ENCODE assay signal across 9 cellular contexts in the genomic region with DNA sequence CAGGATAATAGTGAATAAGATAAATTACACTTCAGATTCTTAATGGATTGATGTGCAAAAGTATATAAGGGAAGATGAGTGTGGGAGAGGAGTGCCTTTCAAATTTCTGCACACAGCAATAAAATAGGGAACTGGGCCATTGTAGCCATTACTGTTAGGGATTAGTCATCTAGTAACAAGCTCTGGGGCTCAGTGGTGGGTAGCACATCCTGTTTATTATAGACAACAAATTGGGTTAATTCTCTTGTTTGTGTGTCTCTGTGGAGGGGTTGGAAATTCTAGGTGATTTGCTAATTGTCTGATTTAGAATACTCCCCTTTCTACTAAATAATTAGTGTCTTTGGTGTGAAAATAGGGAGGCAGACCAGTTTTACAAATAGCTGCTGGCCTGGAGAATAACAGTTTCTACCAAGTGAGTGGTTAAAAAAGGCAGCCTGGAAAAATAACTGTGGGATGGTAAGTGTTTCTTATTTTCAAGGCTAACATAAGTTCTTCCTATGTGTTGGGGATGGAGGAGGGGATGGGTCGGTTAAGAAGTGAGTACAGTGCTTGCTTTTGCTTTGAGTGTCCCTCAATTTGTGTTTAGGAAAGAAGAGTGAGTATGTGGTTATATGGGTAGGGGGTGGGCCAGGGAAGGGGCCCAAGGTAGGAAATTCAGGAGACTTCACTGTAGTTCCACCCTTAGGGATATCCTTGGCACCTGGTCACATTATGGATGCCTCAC. TPM values are rescaled to one million over a fixed set of nuclear protein-coding genes. Genes with fewer than 3 reads are reported as not detected.
A peak's percentile ranks its signal among the peaks of the same experiment; 100 is the strongest.
DNase-seq lines count a peak whose midpoint lies in the region; ATAC-seq and TF ChIP-seq lines count a peak whose summit lies in the region.
"Had no signal": no experiment of that assay in that cellular context is flagged by ENCODE, and none has a peak within 500 bp of the region (broad histone marks: within the 10 kb centered on the region; RNA-seq: fewer than 3 reads in every experiment).

No MANE protein-coding gene starts in this region.

- no peaks in the 10 kb centered on the region for H3K27me3 ChIP-seq in CD8-positive, alpha-beta T cell (ENCODE audit: insufficient read depth, low read length)

- POLR2A ChIA-PET in CD8-positive, alpha-beta T cell (lab: Charles Lee): no interaction called here

- H3K27me3 Mint-ChIP-seq in CD8-positive, alpha-beta T cell (ENCODE audit: low read depth): no peaks in the 10 kb centered on the region
- H3K27me3 Mint-ChIP-seq in T-helper 1 cell treated with Interleukin-12 subunit alpha and Interleukin-12 subunit beta and Interleukin-4 antibody, amounts not matched to agents 30 μg/mL and 1 μg/mL, for 36 hours (ENCODE audit: low read depth): no peaks in the 10 kb centered on the region

- no peaks in the 10 kb centered on the region for H3K4me1 Mint-ChIP-seq in CD8-positive, alpha-beta T cell (ENCODE audit: low read depth)
- peaks cover 9% of the 10 kb centered on the region for H3K4me1 Mint-ChIP-seq in T-helper 1 cell treated with Interleukin-12 subunit alpha and Interleukin-12 subunit beta and Interleukin-4 antibody, amounts not matched to agents 30 μg/mL and 1 μg/mL, for 36 hours (ENCODE audit: low read depth)

- no peak overlapping the region for H3K4me3 Mint-ChIP-seq in CD8-positive, alpha-beta T cell
- H3K4me3 Mint-ChIP-seq in T-helper 1 cell treated with Interleukin-12 subunit alpha and Interleukin-12 subunit beta and Interleukin-4 antibody, amounts not matched to agents 30 μg/mL and 1 μg/mL, for 36 hours: no peak overlapping the region

- no peak for TF ChIP-seq CTCF in CD8-positive, alpha-beta T cell (IDR thresholded peaks at IDR 0.05)

- H3K36me3 ChIP-seq in CD8-positive, alpha-beta T cell (ENCODE audit: insufficient read depth, low read length): no peaks in the 10 kb centered on the region

- no peaks in the 10 kb centered on the region for H3K9me3 ChIP-seq in CD8-positive, alpha-beta T cell (ENCODE audit: low read length)

- H3K36me3 Mint-ChIP-seq in CD8-positive, alpha-beta T cell: peaks cover 33% of the 10 kb centered on the region
- H3K36me3 Mint-ChIP-seq in T-helper 1 cell treated with Interleukin-12 subunit alpha and Interleukin-12 subunit beta and Interleukin-4 antibody, amounts not matched to agents 30 μg/mL and 1 μg/mL, for 36 hours (ENCODE audit: low read depth): no peaks in the 10 kb centered on the region

- no peak for ATAC-seq in CD8-positive, alpha-beta T cell
- peak; percentile 97 for ATAC-seq in HG03095 (IDR thresholded peaks at IDR 0.05; ENCODE audit: unreplicated experiment)

- no peaks in the 10 kb centered on the region for H3K4me1 ChIP-seq in CD8-positive, alpha-beta T cell (ENCODE audit: insufficient read depth, low read length)

- no peak overlapping the region for H3K4me3 ChIP-seq in CD8-positive, alpha-beta T cell (ENCODE audit: low read depth, low read length)

- H3K27ac ChIP-seq in CD8-positive, alpha-beta T cell (ENCODE audit: low read depth, low read length): no peak overlapping the region
- no peak overlapping the region for H3K27ac ChIP-seq in substantia nigra (ENCODE audit: low read depth, low read length, poor library complexity, severe bottlenecking)

- no peak for DNase-seq in CD8-positive, alpha-beta T cell
- DNase-seq in GM19240 (ENCODE audit: insufficient read length, low spot score): peak; percentile 23
- no peak for DNase-seq in midbrain (lab: John Stamatoyannopoulos, UW)
- DNase-seq in HT-29 (ENCODE audit: low spot score): no peak
- no peak for DNase-seq in NCI-H2029 treated with DMSO at 0.1 percent for 48 hours (lab: John Stamatoyannopoulos, UW)
- DNase-seq in substantia nigra (lab: John Stamatoyannopoulos, UW): no peak
- DNase-seq: NCI-H1930 had no signal

- peak overlapping the region; percentile 16 for H3K27ac Mint-ChIP-seq in CD8-positive, alpha-beta T cell
- H3K27ac Mint-ChIP-seq in T-helper 1 cell treated with Interleukin-12 subunit alpha and Interleukin-12 subunit beta and Interleukin-4 antibody, amounts not matched to agents 30 μg/mL and 1 μg/mL, for 36 hours: peak overlapping the region; percentile 2

- CTCF ChIA-PET in CD8-positive, alpha-beta T cell (lab: Charles Lee): no interaction called here

- intact Hi-C loops in CD8-positive, alpha-beta T cell (cut with DNase I, micrococcal nuclease): no loop called here

- H3K9me3 Mint-ChIP-seq in CD8-positive, alpha-beta T cell: no peaks in the 10 kb centered on the region
- H3K9me3 Mint-ChIP-seq in T-helper 1 cell treated with Interleukin-12 subunit alpha and Interleukin-12 subunit beta and Interleukin-4 antibody, amounts not matched to agents 30 μg/mL and 1 μg/mL, for 36 hours: no peaks in the 10 kb centered on the region

RNA-seq across cellular contexts. Expression of gene TMEM248, which starts 43.3 kb away (rescaled TPM):
- 10 to 100 TPM; 67.2 to 72.1 TPM for total RNA-seq in CD8-positive, alpha-beta T cell
- total RNA-seq in HT-29 (2014; rRNA removed; shearing (Covaris generic)): 104 and 140 TPM in 2 replicates
